ENCODE assay signal across 8 cellular contexts in the genomic region with DNA sequence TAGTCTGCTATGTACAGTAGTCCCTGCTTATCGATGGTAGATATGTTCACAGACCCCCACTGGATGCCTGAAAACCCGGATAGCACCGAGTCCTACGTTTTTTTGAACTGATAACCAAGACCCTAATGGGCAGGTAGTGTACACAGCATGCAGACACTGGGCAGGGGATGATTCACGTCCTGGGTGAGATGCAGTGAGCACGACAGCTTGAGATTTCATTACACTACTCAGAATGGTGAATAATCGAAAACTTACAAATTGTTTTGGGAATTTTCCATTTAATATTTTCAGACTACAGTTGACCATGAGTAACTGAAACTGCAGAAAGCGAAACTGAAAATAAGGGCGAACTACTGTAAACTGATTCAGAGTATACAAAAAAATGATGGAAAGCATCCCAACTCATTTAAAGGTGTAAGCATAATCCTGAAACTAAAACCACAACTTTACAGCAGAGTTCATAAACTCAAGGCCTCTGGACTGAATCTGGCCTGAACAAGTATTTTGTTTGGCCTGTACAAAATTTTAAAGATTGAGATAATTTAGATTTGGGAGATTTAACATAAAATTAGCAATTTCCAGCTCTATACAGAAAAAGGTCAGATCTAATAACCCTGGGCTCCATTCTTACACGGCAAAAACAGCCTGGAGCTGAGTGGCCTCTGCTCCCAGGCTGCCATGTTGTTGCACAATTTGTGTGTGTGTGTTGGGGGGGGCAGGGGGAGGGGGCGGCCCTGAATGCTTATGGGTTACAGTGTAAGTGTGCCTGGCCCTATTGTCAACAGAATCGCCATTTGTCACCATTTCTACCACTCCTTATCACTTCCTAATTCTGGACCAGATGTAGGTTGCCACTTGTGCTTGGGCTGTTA. TPM values are rescaled to one million over a fixed set of nuclear protein-coding genes. Genes with fewer than 3 reads are reported as not detected.
DNase-seq lines count a peak whose midpoint lies in the region; ATAC-seq and TF ChIP-seq lines count a peak whose summit lies in the region.

No MANE protein-coding gene starts in this region.

- H3K4me1 ChIP-seq in gastroesophageal sphincter (peaks cover 0 to 14% (median 0%) of the 10 kb centered on the region in 3 donors), spleen (peaks cover 8 to 26% (median 16%) of the 10 kb centered on the region in 6 donors)

- ATAC-seq in gastroesophageal sphincter = no peak

- H3K9me3 Mint-ChIP-seq in IgD-negative memory B cell = no peaks in the 10 kb centered on the region

- H3K27me3 ChIP-seq in gastroesophageal sphincter = no peaks in the 10 kb centered on the region
- H3K27me3 ChIP-seq in spleen (replicated peaks in 1 of 7) = no peaks in the 10 kb centered on the region

- peak overlapping the region in 1 of 3 donors; percentile 94 for H3K27ac Mint-ChIP-seq in IgD-negative memory B cell

- WGBS in gastroesophageal sphincter (ENCODE audit: low coverage in 1 of 2), 2 donors = 12 to 38% methylated on average over 9 to 11 of the region's 12 CpGs
- 24 to 39% (median 28%) methylated on average over 12 of the region's 12 CpGs for WGBS in spleen, 5 donors

- no peak for TF ChIP-seq EP300 in gastroesophageal sphincter (IDR thresholded peaks at IDR 0.05)

- TF ChIP-seq CTCF in gastroesophageal sphincter (IDR thresholded peaks at IDR 0.05) = peak in 1 of 4 experiments; percentile 12
- no peak for TF ChIP-seq CTCF in spleen (IDR thresholded peaks at IDR 0.05 in 8 of 11, conservative IDR thresholded peaks at IDR 0.05 in 3 of 11)

- H3K4me3 Mint-ChIP-seq in IgD-negative memory B cell = peak overlapping the region; percentile 44 to 87 (median 66)

- H3K4me1 Mint-ChIP-seq in IgD-negative memory B cell = peaks cover 12 to 16% (median 12%) of the 10 kb centered on the region in 3 donors

- no peaks in the 10 kb centered on the region for H3K36me3 ChIP-seq in gastroesophageal sphincter
- H3K36me3 ChIP-seq in spleen = peaks cover 0 to 19% (median 0%) of the 10 kb centered on the region in 6 donors

- TF ChIP-seq POLR2A in gastroesophageal sphincter (IDR thresholded peaks at IDR 0.05) = no peak
- TF ChIP-seq POLR2A in spleen (IDR thresholded peaks at IDR 0.05) = no peak

- peaks cover 3% of the 10 kb centered on the region for H3K36me3 Mint-ChIP-seq in IgD-negative memory B cell

- peak overlapping the region; percentile 30 to 41 for H3K4me3 ChIP-seq in gastroesophageal sphincter
- peak overlapping the region; percentile 2 to 63 (median 18) for H3K4me3 ChIP-seq in spleen

- no peaks in the 10 kb centered on the region for H3K27me3 Mint-ChIP-seq in IgD-negative memory B cell

- H3K27ac ChIP-seq in gastroesophageal sphincter (peak overlapping the region in 3 of 4 donors; percentile 43 to 70 (median 56)), spleen (peak overlapping the region; percentile 61 to 83 (median 76))

- no peaks in the 10 kb centered on the region for H3K9me3 ChIP-seq in gastroesophageal sphincter
- H3K9me3 ChIP-seq in spleen = no peaks in the 10 kb centered on the region

- DNase-seq in CMK (ENCODE audit: low read depth) (peak; percentile 48), activated T-cell treated with anti-CD3 and anti-CD28 coated beads for 48 hours (ENCODE audit: low read depth) (peak; percentile 14), spleen (no peak), ureter (ENCODE audit: low spot score) (no peak), HK-2 (ENCODE audit: unreplicated experiment) (no peak), GM19240 (ENCODE audit: insufficient read length, low spot score) (no peak)

- intact Hi-C loops in spleen (cut with DNase I; ENCODE audit: low total_unique reads) = no loop called here

RNA-seq across cellular contexts. Expression of a gene that starts 34.9 kb away (rescaled TPM):
- polyA plus RNA-seq in IgD-negative memory B cell (2.7 TPM), spleen (1 to 10 TPM; 1.1 to 3.8 (median 1.8) TPM)
- total RNA-seq in gastroesophageal sphincter (10 to 100 TPM; 10.1 to 16.2 (median 15.2) TPM), spleen (10 to 100 TPM; 22.0 to 46.8 (median 30.7) TPM), ureter (15.9 TPM)

Comparison
In these comparisons a context has a peak if more than half of its experiments do, and no peak if none do; other contexts are left out.
1. DNase-seq: peak in CMK (single experiment) and activated T-cell treated with anti-CD3 and anti-CD28 coated beads for 48 hours (single experiment); none in spleen (single experiment), ureter (single experiment), HK-2 (single experiment) and GM19240 (single experiment).